In genomic region chr1:119732465-119733168, GRCh38 we compare ENCODE assay signal across 23 cellular contexts. TPM values are rescaled to one million over a fixed set of nuclear protein-coding genes. Genes with fewer than 3 reads are reported as not detected.
DNase-seq lines count a peak whose midpoint lies in the region; TF ChIP-seq lines count a peak whose summit lies in the region.
"Had no signal": no experiment of that assay in that cellular context is flagged by ENCODE, and none has a peak within 500 bp of the region (broad histone marks: within the 10 kb centered on the region; RNA-seq: fewer than 3 reads in every experiment).

No MANE protein-coding gene starts in this region.

- H3K27ac Mint-ChIP-seq in activated CD4-positive, alpha-beta T cell treated with anti-CD3 and anti-CD28 coated beads, Interleukin-2, amount 10 ng/mL, durations not matched to agents 24 days and 14 days = peak overlapping the region; percentile 39
- H3K27ac Mint-ChIP-seq: stimulated activated naive B cell treated with anti-CD40 and anti-IgM and Interleukin-4, amounts not matched to agents 10 μg/mL and 1 μg/mL and 100 μg/mL, for 72 hours; type B pancreatic cell had no signal

- no peak for DNase-seq in activated CD4-positive, alpha-beta T cell treated with anti-CD3 and anti-CD28 coated beads, Interleukin-2, amount 10 ng/mL, durations not matched to agents 24 days and 14 days
- no peak for DNase-seq in activated CD4-positive, alpha-beta T cell treated with anti-CD3 and anti-CD28 coated beads for 48 hours
- DNase-seq in choroid plexus epithelial cell (ENCODE audit: low read depth) (peak; percentile 10), NCI-H226 (no peak), LoVo (ENCODE audit: low spot score) (no peak)
- no peak for DNase-seq in activated CD4-positive, CD25-positive, alpha-beta regulatory T cell (lab: John Stamatoyannopoulos, UW)
- DNase-seq: BE2C; GOT3; left ventricle myocardium inferior; NCI-H1417 treated with DMSO at 0.1 percent for 48 hours; NCI-H524; right cardiac atrium; stimulated activated naive B cell treated with anti-CD40 and anti-IgM and Interleukin-4, amounts not matched to agents 10 μg/mL and 1 μg/mL and 100 μg/mL, for 72 hours had no signal

- peak overlapping the region; percentile 93 for H3K27ac ChIP-seq in layer of hippocampus (ENCODE audit: low read depth, low read length)
- H3K27ac ChIP-seq in temporal lobe (ENCODE audit: low read depth, low read length) = peak overlapping the region; percentile 97
- H3K27ac ChIP-seq: 22Rv1, ascending aorta, coronary artery, left ventricle myocardium inferior had no signal

- no peaks in the 10 kb centered on the region for H3K9me3 Mint-ChIP-seq in activated CD4-positive, alpha-beta T cell treated with anti-CD3 and anti-CD28 coated beads, Interleukin-2, amount 10 ng/mL, durations not matched to agents 24 days and 14 days
- H3K9me3 Mint-ChIP-seq: stimulated activated naive B cell treated with anti-CD40 and anti-IgM and Interleukin-4, amounts not matched to agents 10 μg/mL and 1 μg/mL and 100 μg/mL, for 72 hours; type B pancreatic cell had no signal

- peaks cover 2% of the 10 kb centered on the region for H3K4me1 Mint-ChIP-seq in activated CD4-positive, alpha-beta T cell treated with anti-CD3 and anti-CD28 coated beads, Interleukin-2, amount 10 ng/mL, durations not matched to agents 24 days and 14 days

- H3K4me3 Mint-ChIP-seq in activated CD4-positive, alpha-beta T cell treated with anti-CD3 and anti-CD28 coated beads, Interleukin-2, amount 10 ng/mL, durations not matched to agents 24 days and 14 days = no peak overlapping the region
- H3K4me3 Mint-ChIP-seq: stimulated activated naive B cell treated with anti-CD40 and anti-IgM and Interleukin-4, amounts not matched to agents 10 μg/mL and 1 μg/mL and 100 μg/mL, for 72 hours; type B pancreatic cell had no signal

- H3K4me3 ChIP-seq in choroid plexus epithelial cell (ENCODE audit: low read depth, low read length) = no peak overlapping the region
- H3K4me3 ChIP-seq: ascending aorta, coronary artery, left ventricle myocardium inferior had no signal

- TF ChIP-seq CTCF in choroid plexus epithelial cell (conservative IDR thresholded peaks at IDR 0.05; ENCODE audit: low read depth, low read length) = no peak

- H3K27me3 Mint-ChIP-seq in activated CD4-positive, alpha-beta T cell treated with anti-CD3 and anti-CD28 coated beads, Interleukin-2, amount 10 ng/mL, durations not matched to agents 24 days and 14 days = no peaks in the 10 kb centered on the region
- H3K27me3 Mint-ChIP-seq: stimulated activated naive B cell treated with anti-CD40 and anti-IgM and Interleukin-4, amounts not matched to agents 10 μg/mL and 1 μg/mL and 100 μg/mL, for 72 hours; type B pancreatic cell had no signal

- H3K36me3 Mint-ChIP-seq in activated CD4-positive, alpha-beta T cell treated with anti-CD3 and anti-CD28 coated beads, Interleukin-2, amount 10 ng/mL, durations not matched to agents 24 days and 14 days (ENCODE audit: low read depth) = peaks cover 42% of the 10 kb centered on the region

- intact Hi-C loops in activated CD4-positive, alpha-beta T cell treated with anti-CD3 and anti-CD28 coated beads, Interleukin-2, amount 10 ng/mL, durations not matched to agents 24 days and 14 days (cut with micrococcal nuclease) = no loop called here

- no peaks in the 10 kb centered on the region for H3K27me3 ChIP-seq in layer of hippocampus (ENCODE audit: control insufficient read depth, insufficient read depth, low read length)
- H3K27me3 ChIP-seq: ascending aorta, BE2C had no signal

RNA-seq across cellular contexts. Expression of gene PHGDH, which starts 20.9 kb away (rescaled TPM):
- 48.6 and 51.5 TPM in 2 replicates for total RNA-seq in activated CD4-positive, alpha-beta T cell treated with anti-CD3 and anti-CD28 coated beads, Interleukin-2, amount 10 ng/mL, durations not matched to agents 24 days and 14 days
- 25.3 TPM for total RNA-seq in temporal lobe

RNA-seq across cellular contexts. Expression of gene HMGCS2, which starts 36.1 kb away (rescaled TPM):
- not detected in 2 replicates for total RNA-seq in activated CD4-positive, alpha-beta T cell treated with anti-CD3 and anti-CD28 coated beads, Interleukin-2, amount 10 ng/mL, durations not matched to agents 24 days and 14 days
- total RNA-seq in temporal lobe = not detected
- total RNA-seq: endothelial cell of umbilical vein, frontal cortex, G401, HT1080 had no signal
